ENCODE assay signal across 8 cellular contexts in the genomic region with DNA sequence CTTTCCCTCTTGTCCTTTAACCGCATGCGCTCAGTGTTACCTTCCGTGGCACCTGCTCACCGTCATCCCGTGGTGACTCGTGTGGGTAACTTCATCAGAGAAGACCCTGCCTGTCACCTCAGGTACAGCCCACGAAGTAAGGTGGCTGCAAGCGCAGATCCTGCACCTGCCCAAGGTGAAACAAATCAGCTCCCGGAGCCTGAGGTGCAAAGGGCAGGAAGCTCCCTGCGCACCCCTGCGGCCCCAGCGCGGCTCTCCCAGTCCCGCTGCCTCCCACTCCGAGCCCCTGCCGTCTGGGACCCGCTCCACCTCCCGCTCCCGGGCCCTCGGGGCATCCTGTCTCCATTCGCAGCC.
DNase-seq lines count a peak whose midpoint lies in the region; ATAC-seq and TF ChIP-seq lines count a peak whose summit lies in the region.

No MANE protein-coding gene starts in this region.

- H3K4me1 ChIP-seq in right cardiac atrium (ENCODE audit: control insufficient read depth, insufficient read depth, low read length) (no peaks in the 10 kb centered on the region), breast epithelium (peaks cover 0 to 9% of the 10 kb centered on the region in 2 donors), mesendoderm (ENCODE audit: control insufficient read depth, low read depth, low read length) (no peaks in the 10 kb centered on the region)

- POLR2A ChIA-PET in activated CD4-positive, alpha-beta memory T cell treated with anti-CD3 and anti-CD28 coated beads, Interleukin-2, amount 10 ng/mL, durations not matched to agents 7 days and 5 days (lab: Charles Lee): no interaction called here

- H2BK120ac ChIP-seq in mesendoderm (ENCODE audit: low read depth, low read length): no peak overlapping the region

- peaks cover 47% of the 10 kb centered on the region for H3K27me3 Mint-ChIP-seq in activated CD4-positive, alpha-beta memory T cell treated with anti-CD3 and anti-CD28 coated beads, Interleukin-2, amount 10 ng/mL, durations not matched to agents 7 days and 5 days

- CTCF ChIA-PET in activated CD4-positive, alpha-beta memory T cell treated with anti-CD3 and anti-CD28 coated beads, Interleukin-2, amount 10 ng/mL, durations not matched to agents 7 days and 5 days (lab: Charles Lee): interaction anchor here (0.7 to 4.3 kb wide), 11 partner anchors 9 to 497 kb away, joined by 3 to 109 read pairs (median 8); no protein-coding TSS in a partner anchor

- no peak overlapping the region for H4K8ac ChIP-seq in mesendoderm (ENCODE audit: low read depth, low read length)

- H4K5ac ChIP-seq in mesendoderm (ENCODE audit: low read length): no peak overlapping the region

- no peaks in the 10 kb centered on the region for H3K36me3 ChIP-seq in breast epithelium
- H3K36me3 ChIP-seq in mesendoderm (ENCODE audit: control insufficient read depth, insufficient read depth, low read length): no peaks in the 10 kb centered on the region

- no peak overlapping the region for H3K27ac Mint-ChIP-seq in activated CD4-positive, alpha-beta memory T cell treated with anti-CD3 and anti-CD28 coated beads, Interleukin-2, amount 10 ng/mL, durations not matched to agents 7 days and 5 days

- no peaks in the 10 kb centered on the region for H3K9me3 ChIP-seq in right cardiac atrium (ENCODE audit: control insufficient read depth, low read length)
- no peaks in the 10 kb centered on the region for H3K9me3 ChIP-seq in breast epithelium

- H3K79me1 ChIP-seq in mesendoderm (ENCODE audit: low read length): no peaks in the 10 kb centered on the region

- H3K79me2 ChIP-seq in mesendoderm (ENCODE audit: control insufficient read depth, insufficient read depth, low read length): no peaks in the 10 kb centered on the region

- peaks cover 11% of the 10 kb centered on the region for H3K4me1 Mint-ChIP-seq in activated CD4-positive, alpha-beta memory T cell treated with anti-CD3 and anti-CD28 coated beads, Interleukin-2, amount 10 ng/mL, durations not matched to agents 7 days and 5 days

- H3K56ac ChIP-seq in mesendoderm (ENCODE audit: low read length): peak overlapping the region; percentile 90

- intact Hi-C loops in right cardiac atrium (cut with DNase I) (loop anchor here in 3 of 4 donors (2.0 to 10.0 kb wide), 5 partner anchors 109 to 479 kb away; a partner anchor contains a TSS), left ventricle myocardium superior (cut with micrococcal nuclease) (no loop called here), breast epithelium (cut with DNase I; ENCODE audit: low total_unique reads) (loop anchor here (5.0 kb wide), 1 partner anchor 467 kb away; no protein-coding TSS in a partner anchor)

- H3K9me3 Mint-ChIP-seq in activated CD4-positive, alpha-beta memory T cell treated with anti-CD3 and anti-CD28 coated beads, Interleukin-2, amount 10 ng/mL, durations not matched to agents 7 days and 5 days: no peaks in the 10 kb centered on the region

- no peak overlapping the region for H3K18ac ChIP-seq in mesendoderm (ENCODE audit: low read length)

- H3K27ac ChIP-seq in right cardiac atrium (ENCODE audit: low read length) (no peak overlapping the region), breast epithelium (no peak overlapping the region), mesendoderm (ENCODE audit: low read depth, low read length) (no peak overlapping the region)

- TF ChIP-seq POLR2A in breast epithelium (IDR thresholded peaks at IDR 0.05): no peak

- peak overlapping the region; percentile 72 for H3K9ac ChIP-seq in mesendoderm (ENCODE audit: low read length)

- peak overlapping the region; percentile 17 for H3K4me3 ChIP-seq in right cardiac atrium (ENCODE audit: low read length)
- peak overlapping the region; percentile 52 to 76 (median 62) for H3K4me3 ChIP-seq in breast epithelium
- peak overlapping the region; percentile 36 for H3K4me3 ChIP-seq in mesendoderm (ENCODE audit: low read length)

- no peak overlapping the region for H3K4ac ChIP-seq in mesendoderm (ENCODE audit: low read depth, low read length)

- no peak overlapping the region for H3K4me3 Mint-ChIP-seq in activated CD4-positive, alpha-beta memory T cell treated with anti-CD3 and anti-CD28 coated beads, Interleukin-2, amount 10 ng/mL, durations not matched to agents 7 days and 5 days

- no peak overlapping the region for H2AK5ac ChIP-seq in mesendoderm (ENCODE audit: low read length)

- no peak overlapping the region for H3K23ac ChIP-seq in mesendoderm (ENCODE audit: low read length)

- no peak overlapping the region for H2BK5ac ChIP-seq in mesendoderm (ENCODE audit: low read length)

- DNase-seq in right cardiac atrium (no peak), left ventricle myocardium superior (no peak), breast epithelium (ENCODE audit: low spot score in 2 of 2) (no peak), mesendoderm (no peak), NCI-H345 (lab: John Stamatoyannopoulos, UW) (no peak), NCI-H187 treated with DMSO at 0.1 percent for 48 hours (lab: John Stamatoyannopoulos, UW) (no peak), LoVo (ENCODE audit: low spot score) (no peak)
- no peak for DNase-seq in activated CD4-positive, alpha-beta memory T cell treated with anti-CD3 and anti-CD28 coated beads, Interleukin-2, amount 10 ng/mL, durations not matched to agents 7 days and 5 days

- ATAC-seq in right cardiac atrium (no peak), left ventricle myocardium superior (no peak)

- H3K36me3 Mint-ChIP-seq in activated CD4-positive, alpha-beta memory T cell treated with anti-CD3 and anti-CD28 coated beads, Interleukin-2, amount 10 ng/mL, durations not matched to agents 7 days and 5 days (ENCODE audit: low read depth): no peaks in the 10 kb centered on the region

- 31% methylated on average over 21 of the region's 21 CpGs for WGBS in right cardiac atrium
- no CpG with 5 or more reads among the region's 21 CpGs for WGBS in mesendoderm (ENCODE audit: extremely low coverage, insufficient coverage, low lambda C conversion rate)

- TF ChIP-seq CTCF in breast epithelium (IDR thresholded peaks at IDR 0.05): no peak

- no peak overlapping the region for H2BK15ac ChIP-seq in mesendoderm (replicated peaks; ENCODE audit: low read depth)

- H3K27me3 ChIP-seq in right cardiac atrium (ENCODE audit: control insufficient read depth, insufficient read depth) (no peaks in the 10 kb centered on the region), breast epithelium (peaks cover 0 to 12% of the 10 kb centered on the region in 2 donors), mesendoderm (ENCODE audit: insufficient read depth, low read length, poor library complexity) (peaks cover 8% of the 10 kb centered on the region)

- peak overlapping the region; percentile 95 for H3K4me2 ChIP-seq in mesendoderm (ENCODE audit: low read length)
